In genomic region chr19:18280247-18281081, GRCh38 we compare ENCODE assay signal across 8 cellular contexts.
DNase-seq lines count a peak whose midpoint lies in the region; ATAC-seq and TF ChIP-seq lines count a peak whose summit lies in the region.

No MANE protein-coding gene starts in this region.

- H3K27me3 ChIP-seq in KMS-11 (ENCODE audit: insufficient read depth, low read depth) (no peaks in the 10 kb centered on the region), tibial artery (no peaks in the 10 kb centered on the region)

- TF ChIP-seq CTCF in KMS-11 (conservative IDR thresholded peaks at IDR 0.05; ENCODE audit: low read depth, low read length) (no peak), tibial artery (IDR thresholded peaks at IDR 0.05) (no peak)

- no peaks in the 10 kb centered on the region for H3K36me3 ChIP-seq in KMS-11 (ENCODE audit: insufficient read depth)
- H3K36me3 ChIP-seq in tibial artery: peaks cover 16 to 25% (median 23%) of the 10 kb centered on the region in 3 donors

- intact Hi-C loops in tibial artery (cut with DNase I; ENCODE audit: low total_unique reads): no loop called here

- no peak overlapping the region for H2AFZ ChIP-seq in KMS-11 (ENCODE audit: low read depth)

- H3K9ac ChIP-seq in KMS-11: peak overlapping the region; percentile 98

- H3K79me2 ChIP-seq in KMS-11 (ENCODE audit: insufficient read depth, low read depth): peaks cover 20% of the 10 kb centered on the region

- peak; percentile 20 for ATAC-seq in GM19035 (IDR thresholded peaks at IDR 0.05; ENCODE audit: unreplicated experiment)

- H3K4me3 ChIP-seq in KMS-11 (IDR thresholded peaks at IDR 0.05; ENCODE audit: insufficient read depth, low read depth, low read length) (no peak overlapping the region), tibial artery (peak overlapping the region; percentile 65 to 99)

- H3K4me2 ChIP-seq in KMS-11: peak overlapping the region; percentile 70

- H3K9me3 ChIP-seq in tibial artery: no peaks in the 10 kb centered on the region

- H3K4me1 ChIP-seq in KMS-11 (ENCODE audit: low read depth, poor library complexity, severe bottlenecking) (peaks cover 23% of the 10 kb centered on the region), tibial artery (peaks cover 2 to 64% (median 38%) of the 10 kb centered on the region in 4 donors)

- peak; percentile 49 to 60 for DNase-seq in AML-193 (lab: John Stamatoyannopoulos, UW)
- peak; percentile 28 for DNase-seq in SHP77 treated with DMSO at 0.1 percent for 48 hours (lab: John Stamatoyannopoulos, UW)
- peak; percentile 82 for DNase-seq in activated naive CD4-positive, alpha-beta T cell treated with anti-CD3 and anti-CD28 coated beads, Interleukin-2, amount 50 U/mL, for 16 hours
- peak; percentile 82 for DNase-seq in globus pallidus (ENCODE audit: low spot score)
- DNase-seq in nucleus accumbens (lab: John Stamatoyannopoulos, UW): peak in 54 of 56 donors; percentile 5 to 86 (median 64)
- DNase-seq in tibial artery: peak; percentile 80 to 94

- H4K20me1 ChIP-seq in KMS-11 (ENCODE audit: insufficient read depth): peaks cover 6% of the 10 kb centered on the region; the same call in 1 of the 2 replicates

- peak overlapping the region; percentile 97 for H3K27ac ChIP-seq in KMS-11
- peak overlapping the region; percentile 100 for H3K27ac ChIP-seq in tibial artery

Comparison
In these comparisons a context has a peak if more than half of its experiments do, and no peak if none do; other contexts are left out.
1. DNase-seq: peak in every context shown above with its lines; median percentile 87 in tibial artery; 82 in activated naive CD4-positive, alpha-beta T cell treated with anti-CD3 and anti-CD28 coated beads, Interleukin-2, amount 50 U/mL, for 16 hours; 82 in globus pallidus; 64 in nucleus accumbens; 54 in AML-193; 28 in SHP77 treated with DMSO at 0.1 percent for 48 hours.